8 cellular contexts compared by ENCODE assay signal in genomic region chr12:100348657-100349454, GRCh38. TPM values are rescaled to one million over a fixed set of nuclear protein-coding genes. Genes with fewer than 3 reads are reported as not detected.
A peak's percentile ranks its signal among the peaks of the same experiment; 100 is the strongest.
DNase-seq lines count a peak whose midpoint lies in the region; ATAC-seq and TF ChIP-seq lines count a peak whose summit lies in the region.

No MANE protein-coding gene starts in this region.

- DNase-seq in activated CD4-positive, alpha-beta T cell treated with anti-CD3 and anti-CD28 coated beads, Interleukin-2, amount 10 ng/mL, durations not matched to agents 24 days and 14 days, result peak; percentile 30
- DNase-seq in activated CD4-positive, alpha-beta T cell treated with anti-CD3 and anti-CD28 coated beads for 36 hours, result no peak
- DNase-seq in NCI-H748 (lab: John Stamatoyannopoulos, UW; ENCODE audit: unreplicated experiment), result peak; percentile 45
- no peak for DNase-seq in epithelial cell of proximal tubule (ENCODE audit: low read depth)
- no peak for DNase-seq in sigmoid colon
- no peak for DNase-seq in activated CD4-positive, alpha-beta T cell treated with anti-CD3 and anti-CD28 coated beads for 48 hours
- DNase-seq in immature natural killer cell, result no peak

- POLR2A ChIA-PET in activated CD4-positive, alpha-beta T cell treated with anti-CD3 and anti-CD28 coated beads for 36 hours (lab: Charles Lee), result no interaction called here

- no peak for TF ChIP-seq EP300 in sigmoid colon (IDR thresholded peaks at IDR 0.05)

- WGBS in sigmoid colon, 2 donors, result 77 to 79% methylated on average over 7 of the region's 7 CpGs

- H3K36me3 Mint-ChIP-seq in activated CD4-positive, alpha-beta T cell treated with anti-CD3 and anti-CD28 coated beads, Interleukin-2, amount 10 ng/mL, durations not matched to agents 24 days and 14 days (ENCODE audit: low read depth), result no peaks in the 10 kb centered on the region
- H3K36me3 Mint-ChIP-seq in activated CD4-positive, alpha-beta T cell treated with anti-CD3 and anti-CD28 coated beads for 36 hours (ENCODE audit: low read depth), result no peaks in the 10 kb centered on the region
- H3K36me3 Mint-ChIP-seq in immature natural killer cell, result no peaks in the 10 kb centered on the region

- H3K36me3 ChIP-seq in sigmoid colon, result no peaks in the 10 kb centered on the region

- H3K9me3 Mint-ChIP-seq in activated CD4-positive, alpha-beta T cell treated with anti-CD3 and anti-CD28 coated beads, Interleukin-2, amount 10 ng/mL, durations not matched to agents 24 days and 14 days, result no peaks in the 10 kb centered on the region
- no peaks in the 10 kb centered on the region for H3K9me3 Mint-ChIP-seq in activated CD4-positive, alpha-beta T cell treated with anti-CD3 and anti-CD28 coated beads for 36 hours (ENCODE audit: low read depth)
- no peaks in the 10 kb centered on the region for H3K9me3 Mint-ChIP-seq in immature natural killer cell

- peaks cover 21% of the 10 kb centered on the region for H3K27me3 Mint-ChIP-seq in activated CD4-positive, alpha-beta T cell treated with anti-CD3 and anti-CD28 coated beads, Interleukin-2, amount 10 ng/mL, durations not matched to agents 24 days and 14 days
- H3K27me3 Mint-ChIP-seq in activated CD4-positive, alpha-beta T cell treated with anti-CD3 and anti-CD28 coated beads for 36 hours, result peaks cover 4% of the 10 kb centered on the region
- H3K27me3 Mint-ChIP-seq in immature natural killer cell (ENCODE audit: low read depth in 3 of 3), result peaks cover 1 to 2% (median 2%) of the 10 kb centered on the region in 3 donors

- no peaks in the 10 kb centered on the region for H3K9me3 ChIP-seq in sigmoid colon

- H3K4me3 ChIP-seq in epithelial cell of proximal tubule (ENCODE audit: low read depth, low read length), result no peak overlapping the region
- no peak overlapping the region for H3K4me3 ChIP-seq in sigmoid colon

- no peak overlapping the region for H3K27ac ChIP-seq in sigmoid colon

- no peaks in the 10 kb centered on the region for H3K4me1 Mint-ChIP-seq in activated CD4-positive, alpha-beta T cell treated with anti-CD3 and anti-CD28 coated beads, Interleukin-2, amount 10 ng/mL, durations not matched to agents 24 days and 14 days
- H3K4me1 Mint-ChIP-seq in activated CD4-positive, alpha-beta T cell treated with anti-CD3 and anti-CD28 coated beads for 36 hours, result no peaks in the 10 kb centered on the region
- H3K4me1 Mint-ChIP-seq in immature natural killer cell, result no peaks in the 10 kb centered on the region

- TF ChIP-seq POLR2A in sigmoid colon (IDR thresholded peaks at IDR 0.05), result no peak

- no peak overlapping the region for H3K4me3 Mint-ChIP-seq in activated CD4-positive, alpha-beta T cell treated with anti-CD3 and anti-CD28 coated beads, Interleukin-2, amount 10 ng/mL, durations not matched to agents 24 days and 14 days
- H3K4me3 Mint-ChIP-seq in activated CD4-positive, alpha-beta T cell treated with anti-CD3 and anti-CD28 coated beads for 36 hours, result no peak overlapping the region
- no peak overlapping the region for H3K4me3 Mint-ChIP-seq in immature natural killer cell

- ATAC-seq in activated CD4-positive, alpha-beta T cell treated with anti-CD3 and anti-CD28 coated beads for 36 hours, result no peak
- ATAC-seq in HG02759 (IDR thresholded peaks at IDR 0.05; ENCODE audit: unreplicated experiment), result no peak

- no peak overlapping the region for H3K27ac Mint-ChIP-seq in activated CD4-positive, alpha-beta T cell treated with anti-CD3 and anti-CD28 coated beads, Interleukin-2, amount 10 ng/mL, durations not matched to agents 24 days and 14 days
- H3K27ac Mint-ChIP-seq in activated CD4-positive, alpha-beta T cell treated with anti-CD3 and anti-CD28 coated beads for 36 hours, result no peak overlapping the region
- H3K27ac Mint-ChIP-seq in immature natural killer cell, result no peak overlapping the region

- intact Hi-C loops in activated CD4-positive, alpha-beta T cell treated with anti-CD3 and anti-CD28 coated beads, Interleukin-2, amount 10 ng/mL, durations not matched to agents 24 days and 14 days (cut with micrococcal nuclease), result loop anchor here (10.0 kb wide), 1 partner anchor 216 kb away; no protein-coding TSS in a partner anchor
- intact Hi-C loops in activated CD4-positive, alpha-beta T cell treated with anti-CD3 and anti-CD28 coated beads for 36 hours (cut with DNase I, micrococcal nuclease), result loop anchor here (10.0 kb wide), 2 partner anchors 206 to 326 kb away; no protein-coding TSS in a partner anchor
- intact Hi-C loops in sigmoid colon (cut with DNase I), result loop anchor here (2.0 to 5.0 kb wide), 2 partner anchors 206 to 393 kb away; no protein-coding TSS in a partner anchor

- H3K27me3 ChIP-seq in sigmoid colon, result no peaks in the 10 kb centered on the region

- CTCF ChIA-PET in activated CD4-positive, alpha-beta T cell treated with anti-CD3 and anti-CD28 coated beads for 36 hours (lab: Charles Lee), result interaction anchor here (0.9 kb wide), 1 partner anchor 56 kb away, joined by 4 read pairs; no protein-coding TSS in a partner anchor

- no peaks in the 10 kb centered on the region for H3K4me1 ChIP-seq in sigmoid colon

- TF ChIP-seq CTCF in epithelial cell of proximal tubule (conservative IDR thresholded peaks at IDR 0.05; ENCODE audit: low read depth, low read length) (peak; percentile 52), sigmoid colon (IDR thresholded peaks at IDR 0.05) (peak in 3 of 4 experiments; percentile 12 to 39 (median 37))

RNA-seq across cellular contexts. Expression of gene SLC17A8, which starts 8.0 kb away (rescaled TPM):
- total RNA-seq in activated CD4-positive, alpha-beta T cell treated with anti-CD3 and anti-CD28 coated beads, Interleukin-2, amount 10 ng/mL, durations not matched to agents 24 days and 14 days, result not detected in 2 replicates
- total RNA-seq in activated CD4-positive, alpha-beta T cell treated with anti-CD3 and anti-CD28 coated beads for 36 hours, result not detected
- total RNA-seq in epithelial cell of proximal tubule (not detected in 2 replicates), sigmoid colon (not detected)
- polyA plus RNA-seq in sigmoid colon (1 to 10 TPM in 1 of 3 donors, under 1 TPM in 2; 0.60 to 2.3 (median 0.90) TPM), immature natural killer cell (not detected)

Comparison
In these comparisons a context has a peak if more than half of its experiments do, and no peak if none do; other contexts are left out.
1. DNase-seq: peak in activated CD4-positive, alpha-beta T cell treated with anti-CD3 and anti-CD28 coated beads, Interleukin-2, amount 10 ng/mL, durations not matched to agents 24 days and 14 days (single experiment) and NCI-H748 (single experiment); none in activated CD4-positive, alpha-beta T cell treated with anti-CD3 and anti-CD28 coated beads for 36 hours (single experiment), epithelial cell of proximal tubule (single experiment), sigmoid colon (single experiment), activated CD4-positive, alpha-beta T cell treated with anti-CD3 and anti-CD28 coated beads for 48 hours (single experiment) and immature natural killer cell (0 of 3).